Comparison of ENCODE assay signal across 1 cellular context in genomic region chr11:590997-591396, GRCh38.
TF ChIP-seq lines count a peak whose summit lies in the region.

No MANE protein-coding gene starts in this region.

TF ChIP-seq in HepG2, 621 proteins besides CTCF, POLR2A, EP300 and RAD21:
- no peak for TF ChIP-seq GLI4 (CRISPR knock-in tag; IDR thresholded peaks at IDR 0.05; ENCODE audit: borderline replicate concordance)
- peak; percentile 86 for TF ChIP-seq RBM22 (optimal IDR thresholded peaks at IDR 0.05; ENCODE audit: low read length)
TF ChIP-seq in HepG2: peak in this region for 1.
